In genomic region chr5:140344683-140345423, GRCh38 we compare ENCODE assay signal across 8 cellular contexts. TPM values are rescaled to one million over a fixed set of nuclear protein-coding genes. Genes with fewer than 3 reads are reported as not detected.
DNase-seq lines count a peak whose midpoint lies in the region; ATAC-seq and TF ChIP-seq lines count a peak whose summit lies in the region.

No MANE protein-coding gene starts in this region.

- H3K27ac Mint-ChIP-seq in activated naive CD8-positive, alpha-beta T cell: no peak overlapping the region

- no peak for ATAC-seq in Right ventricle myocardium superior (ENCODE audit: poor library complexity)
- no peak for ATAC-seq in HG03342 (IDR thresholded peaks at IDR 0.05; ENCODE audit: unreplicated experiment)
- ATAC-seq in HG02885 (IDR thresholded peaks at IDR 0.05; ENCODE audit: poor library complexity, unreplicated experiment): no peak

- DNase-seq in cardiac muscle cell (ENCODE audit: low read depth in 1 of 2, low spot score in 1 of 2) (no peak), Right ventricle myocardium superior (no peak), kidney tubule cell (ENCODE audit: low spot score) (peak; percentile 91), substantia nigra (lab: John Stamatoyannopoulos, UW) (peak in 1 of 49 donors; percentile 60), NCI-H2107 treated with DMSO at 0.1 percent for 48 hours (lab: John Stamatoyannopoulos, UW; ENCODE audit: unreplicated experiment) (no peak)

- H3K4me1 ChIP-seq in cardiac muscle cell (ENCODE audit: low read depth): peaks cover 4% of the 10 kb centered on the region

- peaks cover 5% of the 10 kb centered on the region for H3K27me3 Mint-ChIP-seq in activated naive CD8-positive, alpha-beta T cell

- peaks cover 10% of the 10 kb centered on the region for H3K27me3 ChIP-seq in cardiac muscle cell

- H3K4me3 Mint-ChIP-seq in activated naive CD8-positive, alpha-beta T cell: peak overlapping the region; percentile 83

- peaks cover 42% of the 10 kb centered on the region for H3K4me1 Mint-ChIP-seq in activated naive CD8-positive, alpha-beta T cell (ENCODE audit: low read depth)

- no peak for TF ChIP-seq CTCF in cardiac muscle cell (IDR thresholded peaks at IDR 0.05; ENCODE audit: low read depth, low read length)

- H3K9me3 ChIP-seq in cardiac muscle cell (ENCODE audit: low read depth): no peaks in the 10 kb centered on the region

- peak overlapping the region; percentile 48 for H3K4me3 ChIP-seq in cardiac muscle cell

- H3K36me3 Mint-ChIP-seq in activated naive CD8-positive, alpha-beta T cell: no peaks in the 10 kb centered on the region

- no peaks in the 10 kb centered on the region for H3K36me3 ChIP-seq in cardiac muscle cell

- intact Hi-C loops in Right ventricle myocardium superior (cut with DNase I): loop anchor here (5.0 kb wide), 1 partner anchor 168 kb away; the partner anchor contains the start of gene CYSTM1

- H3K27ac ChIP-seq in cardiac muscle cell: no peak overlapping the region
- peak overlapping the region; percentile 71 for H3K27ac ChIP-seq in substantia nigra (ENCODE audit: low read depth, low read length, poor library complexity, severe bottlenecking)

- H3K9me3 Mint-ChIP-seq in activated naive CD8-positive, alpha-beta T cell (ENCODE audit: low read depth): no peaks in the 10 kb centered on the region

RNA-seq across cellular contexts. Expression of gene HBEGF, which starts 1.6 kb away (rescaled TPM):
- total RNA-seq in cardiac muscle cell: 4.9 TPM in 2 replicates
- polyA plus RNA-seq in cardiac muscle cell: 3.7 and 5.1 TPM in 2 replicates
- 21.7 TPM for total RNA-seq in Right ventricle myocardium superior

RNA-seq across cellular contexts. Expression of gene SLC4A9, which starts 15.1 kb away (rescaled TPM):
- total RNA-seq in cardiac muscle cell (not detected in 2 replicates), Right ventricle myocardium superior (not detected)
- 0.06 TPM in 1 of 2 replicates, not detected in the other for polyA plus RNA-seq in cardiac muscle cell

RNA-seq across cellular contexts. Expression of gene PFDN1, which starts 42.0 kb away (rescaled TPM):
- total RNA-seq in cardiac muscle cell (129 and 195 TPM in 2 replicates), Right ventricle myocardium superior (68.7 TPM)
- 113 and 139 TPM in 2 replicates for polyA plus RNA-seq in cardiac muscle cell

RNA-seq across cellular contexts. Expression of gene ANKHD1, which starts 56.8 kb away (rescaled TPM):
- total RNA-seq in cardiac muscle cell: 42.4 and 58.8 TPM in 2 replicates
- 41.5 and 46.5 TPM in 2 replicates for polyA plus RNA-seq in cardiac muscle cell
- 55.8 TPM for total RNA-seq in Right ventricle myocardium superior
